Comparison of ENCODE assay signal across 11 cellular contexts in genomic region chr4:156113138-156113537, GRCh38.
DNase-seq lines count a peak whose midpoint lies in the region; ATAC-seq and TF ChIP-seq lines count a peak whose summit lies in the region.
"Had no signal": no experiment of that assay in that cellular context is flagged by ENCODE, and none has a peak within 500 bp of the region (broad histone marks: within the 10 kb centered on the region; RNA-seq: fewer than 3 reads in every experiment).

No MANE protein-coding gene starts in this region.

- no peak overlapping the region for H3K4me3 Mint-ChIP-seq in nephron
- no peak overlapping the region for H3K4me3 Mint-ChIP-seq in activated naive CD8-positive, alpha-beta T cell treated with anti-CD3 and anti-CD28 coated beads, Interleukin-2, amount 50 U/mL, for 24 hours
- H3K4me3 Mint-ChIP-seq: activated naive CD4-positive, alpha-beta T cell treated with anti-CD3 and anti-CD28 coated beads for 36 hours had no signal

- no peaks in the 10 kb centered on the region for H3K36me3 Mint-ChIP-seq in nephron (ENCODE audit: low read depth)
- no peaks in the 10 kb centered on the region for H3K36me3 Mint-ChIP-seq in activated naive CD8-positive, alpha-beta T cell treated with anti-CD3 and anti-CD28 coated beads, Interleukin-2, amount 50 U/mL, for 24 hours (ENCODE audit: low read depth)

- TF ChIP-seq RAD21 in Ishikawa (IDR thresholded peaks at IDR 0.05; ENCODE audit: low read depth), result peak; percentile 49

- peak in 2 of 3 experiments; percentile 19 to 28 for TF ChIP-seq CTCF in nephron (IDR thresholded peaks at IDR 0.05; ENCODE audit: unreplicated experiment in 3 of 3)

- peaks cover 3% of the 10 kb centered on the region for H3K9me3 Mint-ChIP-seq in nephron
- no peaks in the 10 kb centered on the region for H3K9me3 Mint-ChIP-seq in activated naive CD8-positive, alpha-beta T cell treated with anti-CD3 and anti-CD28 coated beads, Interleukin-2, amount 50 U/mL, for 24 hours
- H3K9me3 Mint-ChIP-seq: activated naive CD4-positive, alpha-beta T cell treated with anti-CD3 and anti-CD28 coated beads for 36 hours had no signal

- H3K4me1 Mint-ChIP-seq in nephron, result peaks cover 36% of the 10 kb centered on the region
- H3K4me1 Mint-ChIP-seq in activated naive CD8-positive, alpha-beta T cell treated with anti-CD3 and anti-CD28 coated beads, Interleukin-2, amount 50 U/mL, for 24 hours, result no peaks in the 10 kb centered on the region

- no peaks in the 10 kb centered on the region for H3K27me3 Mint-ChIP-seq in nephron (ENCODE audit: low read depth)
- H3K27me3 Mint-ChIP-seq in activated naive CD8-positive, alpha-beta T cell treated with anti-CD3 and anti-CD28 coated beads, Interleukin-2, amount 50 U/mL, for 24 hours, result no peaks in the 10 kb centered on the region

- no peak for TF ChIP-seq EP300 in Ishikawa (IDR thresholded peaks at IDR 0.05; ENCODE audit: borderline replicate concordance)

- DNase-seq in DMS 273 (lab: John Stamatoyannopoulos, UW; ENCODE audit: unreplicated experiment) (peak; percentile 13), DMS 273 treated with DMSO at 0.1 percent for 48 hours (lab: John Stamatoyannopoulos, UW) (no peak)
- no peak for DNase-seq in activated naive CD8-positive, alpha-beta T cell treated with anti-CD3 and anti-CD28 coated beads, Interleukin-2, amount 50 U/mL, for 24 hours
- DNase-seq in stimulated activated CD8-positive, alpha-beta memory T cell treated with anti-CD3 and anti-CD28 coated beads, Interleukin-4, amount 100 ng/mL, for 48 hours, result no peak
- DNase-seq: activated naive CD4-positive, alpha-beta T cell treated with anti-CD3 and anti-CD28 coated beads for 36 hours; RPMI8226; stimulated activated CD4-positive, alpha-beta T cell treated with anti-CD3 and anti-CD28 coated beads, Interleukin-2, amount 100 ng/mL, for 48 hours had no signal

- peak; percentile 31; the same call in 2 of the 3 replicates for ATAC-seq in SK-N-SH treated with all-trans-retinoic acid at 6 μM for 48 hours
- no peak for ATAC-seq in activated naive CD8-positive, alpha-beta T cell treated with anti-CD3 and anti-CD28 coated beads, Interleukin-2, amount 50 U/mL, for 24 hours
- ATAC-seq in GM21515 (IDR thresholded peaks at IDR 0.05; ENCODE audit: unreplicated experiment), result no peak

- peak overlapping the region in 2 of 3 experiments; percentile 24 to 90 for H3K27ac Mint-ChIP-seq in nephron
- H3K27ac Mint-ChIP-seq in activated naive CD8-positive, alpha-beta T cell treated with anti-CD3 and anti-CD28 coated beads, Interleukin-2, amount 50 U/mL, for 24 hours, result no peak overlapping the region
- H3K27ac Mint-ChIP-seq: activated naive CD4-positive, alpha-beta T cell treated with anti-CD3 and anti-CD28 coated beads for 36 hours had no signal

TF ChIP-seq in Ishikawa, 13 proteins besides CTCF, POLR2A, EP300 and RAD21:
- TF ChIP-seq TCF12 (IDR thresholded peaks at IDR 0.05; ENCODE audit: low read depth) (no peak), EGR1 (IDR thresholded peaks at IDR 0.05) (no peak), REST (IDR thresholded peaks at IDR 0.05; ENCODE audit: low read depth) (no peak), CREB1 (IDR thresholded peaks at IDR 0.05; ENCODE audit: low read depth) (no peak), TEAD4 (IDR thresholded peaks at IDR 0.05) (no peak), CEBPB (IDR thresholded peaks at IDR 0.05) (no peak), NFIC (IDR thresholded peaks at IDR 0.05) (no peak), FOXM1 (IDR thresholded peaks at IDR 0.05; ENCODE audit: borderline replicate concordance, low read depth) (no peak), TAF1 (IDR thresholded peaks at IDR 0.05; ENCODE audit: low read depth) (no peak), USF1 (IDR thresholded peaks at IDR 0.05) (no peak), ZBTB7A (IDR thresholded peaks at IDR 0.05; ENCODE audit: low read depth) (no peak)

TF ChIP-seq in SK-N-SH treated with all-trans-retinoic acid at 6 μM for 48 hours, 23 proteins besides CTCF, POLR2A, EP300 and RAD21:
- TF ChIP-seq CREB5 (CRISPR knock-in tag; IDR thresholded peaks at IDR 0.05; ENCODE audit: low read depth), result no peak
- TF ChIP-seq ZNF70 (CRISPR knock-in tag; IDR thresholded peaks at IDR 0.05), result no peak
- no peak for TF ChIP-seq ESRRG (CRISPR knock-in tag; IDR thresholded peaks at IDR 0.05)
- TF ChIP-seq ZFP30 (CRISPR knock-in tag; IDR thresholded peaks at IDR 0.05), result no peak
- no peak for TF ChIP-seq ZNF8 (CRISPR knock-in tag; IDR thresholded peaks at IDR 0.05)
- no peak for TF ChIP-seq TSHZ2 (CRISPR knock-in tag; IDR thresholded peaks at IDR 0.05)
- no peak for TF ChIP-seq ISL1 (CRISPR knock-in tag; IDR thresholded peaks at IDR 0.05)
- TF ChIP-seq ARNTL (CRISPR knock-in tag; IDR thresholded peaks at IDR 0.05; ENCODE audit: borderline replicate concordance, low read depth), result no peak
- no peak for TF ChIP-seq SNAI2 (CRISPR knock-in tag; IDR thresholded peaks at IDR 0.05)
- no peak for TF ChIP-seq BACH2 (CRISPR knock-in tag; IDR thresholded peaks at IDR 0.05; ENCODE audit: borderline replicate concordance)
- TF ChIP-seq ZC3H10 (CRISPR knock-in tag; IDR thresholded peaks at IDR 0.05), result no peak
- TF ChIP-seq CSDC2 (CRISPR knock-in tag; IDR thresholded peaks at IDR 0.05), result no peak
